Comparison of ENCODE assay signal across 9 cellular contexts in the genomic region with DNA sequence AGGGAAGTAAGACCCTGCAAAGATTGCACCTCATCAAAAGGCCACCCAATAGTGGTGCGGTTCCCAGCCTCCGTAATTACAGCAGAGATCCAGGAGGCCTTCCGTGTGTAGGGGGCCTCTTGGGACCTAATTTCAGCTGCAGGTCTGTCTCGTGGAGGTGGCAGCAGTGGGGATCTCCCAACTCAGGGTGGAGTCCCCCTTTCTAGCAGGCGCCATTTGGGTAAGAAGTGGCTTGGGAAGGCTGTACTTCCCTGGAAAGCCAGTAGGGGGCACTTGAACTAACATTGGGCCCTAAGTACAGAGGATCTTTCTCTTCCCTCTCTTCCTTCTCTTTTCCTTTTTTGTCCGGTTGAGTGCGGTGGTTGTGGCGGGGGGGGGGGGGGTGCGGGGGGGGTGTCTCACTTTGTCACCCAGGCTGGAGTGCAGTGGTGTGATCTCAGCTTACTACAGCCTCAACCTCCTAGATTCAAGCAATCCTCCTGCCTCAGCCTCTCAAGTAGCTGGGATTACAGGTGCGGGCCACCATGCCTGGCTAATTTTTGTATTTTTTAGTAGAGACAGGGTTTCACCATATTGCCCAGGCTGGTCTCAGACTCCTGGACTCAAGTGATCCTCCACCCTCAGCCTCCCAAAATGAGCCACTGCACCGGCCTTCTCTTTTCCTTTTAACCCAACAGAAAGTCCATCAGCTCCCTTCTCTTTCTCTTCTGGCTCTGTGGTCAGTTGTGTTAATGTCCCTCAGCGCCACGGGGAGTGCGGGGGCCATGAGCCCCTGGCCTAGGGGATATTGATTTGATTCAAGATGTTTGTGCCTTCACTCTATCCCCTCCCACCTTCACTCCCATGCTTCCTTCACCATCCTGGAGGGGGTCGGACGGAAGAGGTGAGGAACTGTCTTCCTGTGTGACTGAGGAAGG. TPM values are rescaled to one million over a fixed set of nuclear protein-coding genes. Genes with fewer than 3 reads are reported as not detected.
DNase-seq lines count a peak whose midpoint lies in the region; ATAC-seq, FAIRE-seq and TF ChIP-seq lines count a peak whose summit lies in the region.
"Had no signal": no experiment of that assay in that cellular context is flagged by ENCODE, and none has a peak within 500 bp of the region (broad histone marks: within the 10 kb centered on the region; RNA-seq: fewer than 3 reads in every experiment).

No MANE protein-coding gene starts in this region.

- no peak for TF ChIP-seq EP300 in A549 (IDR thresholded peaks at IDR 0.05)
- no peak for TF ChIP-seq EP300 in stomach (IDR thresholded peaks at IDR 0.05)

- H3K27me3 ChIP-seq in stomach: no peaks in the 10 kb centered on the region

- no peak for FAIRE-seq in A549 (lab: Jason Lieb, UNC)

- intact Hi-C loops in stomach (cut with DNase I; ENCODE audit: low total_unique reads): loop anchor here (5.0 kb wide), 1 partner anchor 413 kb away; no protein-coding TSS in a partner anchor

- peak in 1 of 2 experiments; percentile 11; a peak in 1 of 5 replicates for TF ChIP-seq RAD21 in A549 (conservative IDR thresholded peaks at IDR 0.05 in 1 of 2, IDR thresholded peaks at IDR 0.05 in 1 of 2)

- DNase-seq in A549 (ENCODE audit: low read depth in 1 of 2, low spot score in 1 of 2): peak; percentile 48 to 60
- DNase-seq in G401 (ENCODE audit: low spot score): peak; percentile 13
- DNase-seq in T-helper 2 cell treated with Interferon-gamma antibody and Interleukin-4, amounts not matched to agents 5 μg/mL and 100 μg/mL, for 36 hours (ENCODE audit: low spot score): no peak
- DNase-seq in fibroblast of villous mesenchyme (ENCODE audit: low read depth): no peak
- DNase-seq in stomach: peak; percentile 24
- no peak for DNase-seq in mucosa of gallbladder (ENCODE audit: low spot score)

- peak; percentile 55 for TF ChIP-seq CTCF in A549 (IDR thresholded peaks at IDR 0.05)
- TF ChIP-seq CTCF in fibroblast of villous mesenchyme (IDR thresholded peaks at IDR 0.05; ENCODE audit: insufficient read depth, low read depth, low read length): peak; percentile 49
- TF ChIP-seq CTCF in stomach (IDR thresholded peaks at IDR 0.05): peak in 3 of 7 experiments; percentile 22 to 44 (median 31)

- in situ Hi-C loops in G401 (cut with HindIII; ENCODE audit: low sequenced_read_pairs): no loop called here

- H3K27ac ChIP-seq in A549 (no peak overlapping the region), stomach (no peak overlapping the region)

- H3K4me3 Mint-ChIP-seq in T-helper 2 cell treated with Interferon-gamma antibody and Interleukin-4, amounts not matched to agents 5 μg/mL and 100 μg/mL, for 36 hours: no peak overlapping the region
- H3K4me3 Mint-ChIP-seq: dendritic cell treated with granulocyte-macrophage colony-stimulating factor and Interleukin-4, amounts not matched to agents 40 ng/mL and 50 ng/mL, for 4 days had no signal

- H3K9me3 ChIP-seq in A549: no peaks in the 10 kb centered on the region
- no peaks in the 10 kb centered on the region for H3K9me3 ChIP-seq in stomach

- ATAC-seq in A549 (no peak), GM19023 (IDR thresholded peaks at IDR 0.05; ENCODE audit: unreplicated experiment) (no peak), GM18907 (IDR thresholded peaks at IDR 0.05; ENCODE audit: unreplicated experiment) (no peak)

- 0 out of 3 replicates have a peak, but pooled peaks cover 2% of the 10 kb centered on the region for H3K4me1 ChIP-seq in A549
- peaks cover 8 to 12% (median 10%) of the 10 kb centered on the region in 4 donors for H3K4me1 ChIP-seq in stomach

- peaks cover 17% of the 10 kb centered on the region for H3K4me1 Mint-ChIP-seq in T-helper 2 cell treated with Interferon-gamma antibody and Interleukin-4, amounts not matched to agents 5 μg/mL and 100 μg/mL, for 36 hours (ENCODE audit: low read depth)

- peak overlapping the region; percentile 86 for H3K27ac Mint-ChIP-seq in T-helper 2 cell treated with Interferon-gamma antibody and Interleukin-4, amounts not matched to agents 5 μg/mL and 100 μg/mL, for 36 hours
- H3K27ac Mint-ChIP-seq: dendritic cell treated with granulocyte-macrophage colony-stimulating factor and Interleukin-4, amounts not matched to agents 40 ng/mL and 50 ng/mL, for 4 days had no signal

- H3K4me3 ChIP-seq in A549 (no peak overlapping the region), fibroblast of villous mesenchyme (ENCODE audit: low read depth, low read length) (no peak overlapping the region), stomach (no peak overlapping the region)

- 84% methylated on average over 16 of the region's 16 CpGs for WGBS in A549 (ENCODE audit: missing lambda C conversion rate)
- 87 to 95% (median 88%) methylated on average over 14 to 16 of the region's 16 CpGs for WGBS in stomach, 5 donors

- H3K27me3 Mint-ChIP-seq in T-helper 2 cell treated with Interferon-gamma antibody and Interleukin-4, amounts not matched to agents 5 μg/mL and 100 μg/mL, for 36 hours (ENCODE audit: low read depth): no peaks in the 10 kb centered on the region
- H3K27me3 Mint-ChIP-seq: dendritic cell treated with granulocyte-macrophage colony-stimulating factor and Interleukin-4, amounts not matched to agents 40 ng/mL and 50 ng/mL, for 4 days had no signal

- H3K9me3 Mint-ChIP-seq in T-helper 2 cell treated with Interferon-gamma antibody and Interleukin-4, amounts not matched to agents 5 μg/mL and 100 μg/mL, for 36 hours: no peaks in the 10 kb centered on the region
- H3K9me3 Mint-ChIP-seq: dendritic cell treated with granulocyte-macrophage colony-stimulating factor and Interleukin-4, amounts not matched to agents 40 ng/mL and 50 ng/mL, for 4 days had no signal

- TF ChIP-seq POLR2A in A549 (IDR thresholded peaks at IDR 0.05; ENCODE audit: low read length): no peak
- no peak for TF ChIP-seq POLR2A in stomach (IDR thresholded peaks at IDR 0.05)

- H3K36me3 Mint-ChIP-seq in T-helper 2 cell treated with Interferon-gamma antibody and Interleukin-4, amounts not matched to agents 5 μg/mL and 100 μg/mL, for 36 hours (ENCODE audit: low read depth): peaks cover 45% of the 10 kb centered on the region

- CTCF ChIA-PET in A549 (lab: Yijun Ruan, JAX): interaction anchor here (0.7 to 15.3 kb wide), 13 partner anchors 8 to 740 kb away, joined by 3 to 252 read pairs (median 7); a partner anchor contains a TSS

- no peak overlapping the region for H3K4me2 ChIP-seq in A549

- H3K36me3 ChIP-seq in stomach: peaks cover under 1 to 53% (median 37%) of the 10 kb centered on the region in 4 donors

- POLR2A ChIA-PET in A549 (lab: Yijun Ruan, JAX): no interaction called here

TF ChIP-seq in A549, 52 proteins besides CTCF, POLR2A, EP300 and RAD21 (continues in another document):
- TF ChIP-seq ZSCAN20 (CRISPR knock-in tag; IDR thresholded peaks at IDR 0.05): no peak
- no peak for TF ChIP-seq SREBF2 (IDR thresholded peaks at IDR 0.05)
- TF ChIP-seq KDM5A (IDR thresholded peaks at IDR 0.05): no peak
- TF ChIP-seq ESRRA (IDR thresholded peaks at IDR 0.05; ENCODE audit: borderline replicate concordance, low read length): no peak
- no peak for TF ChIP-seq NFE2L2 (conservative IDR thresholded peaks at IDR 0.05; ENCODE audit: low read length)
- TF ChIP-seq, protein P1, sequence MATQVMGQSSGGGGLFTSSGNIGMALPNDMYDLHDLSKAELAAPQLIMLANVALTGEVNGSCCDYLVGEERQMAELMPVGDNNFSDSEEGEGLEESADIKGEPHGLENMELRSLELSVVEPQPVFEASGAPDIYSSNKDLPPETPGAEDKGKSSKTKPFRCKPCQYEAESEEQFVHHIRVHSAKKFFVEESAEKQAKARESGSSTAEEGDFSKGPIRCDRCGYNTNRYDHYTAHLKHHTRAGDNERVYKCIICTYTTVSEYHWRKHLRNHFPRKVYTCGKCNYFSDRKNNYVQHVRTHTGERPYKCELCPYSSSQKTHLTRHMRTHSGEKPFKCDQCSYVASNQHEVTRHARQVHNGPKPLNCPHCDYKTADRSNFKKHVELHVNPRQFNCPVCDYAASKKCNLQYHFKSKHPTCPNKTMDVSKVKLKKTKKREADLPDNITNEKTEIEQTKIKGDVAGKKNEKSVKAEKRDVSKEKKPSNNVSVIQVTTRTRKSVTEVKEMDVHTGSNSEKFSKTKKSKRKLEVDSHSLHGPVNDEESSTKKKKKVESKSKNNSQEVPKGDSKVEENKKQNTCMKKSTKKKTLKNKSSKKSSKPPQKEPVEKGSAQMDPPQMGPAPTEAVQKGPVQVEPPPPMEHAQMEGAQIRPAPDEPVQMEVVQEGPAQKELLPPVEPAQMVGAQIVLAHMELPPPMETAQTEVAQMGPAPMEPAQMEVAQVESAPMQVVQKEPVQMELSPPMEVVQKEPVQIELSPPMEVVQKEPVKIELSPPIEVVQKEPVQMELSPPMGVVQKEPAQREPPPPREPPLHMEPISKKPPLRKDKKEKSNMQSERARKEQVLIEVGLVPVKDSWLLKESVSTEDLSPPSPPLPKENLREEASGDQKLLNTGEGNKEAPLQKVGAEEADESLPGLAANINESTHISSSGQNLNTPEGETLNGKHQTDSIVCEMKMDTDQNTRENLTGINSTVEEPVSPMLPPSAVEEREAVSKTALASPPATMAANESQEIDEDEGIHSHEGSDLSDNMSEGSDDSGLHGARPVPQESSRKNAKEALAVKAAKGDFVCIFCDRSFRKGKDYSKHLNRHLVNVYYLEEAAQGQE (IDR thresholded peaks at IDR 0.05): no peak
- TF ChIP-seq FOSB (CRISPR knock-in tag; IDR thresholded peaks at IDR 0.05): no peak
- TF ChIP-seq SMC3 (IDR thresholded peaks at IDR 0.05): no peak
- no peak for TF ChIP-seq NR3C1 (IDR thresholded peaks at IDR 0.05)

RNA-seq across cellular contexts. Expression of a gene that starts 32.0 kb away (rescaled TPM):
- 52.4 and 62.0 TPM in 2 replicates for polyA plus RNA-seq in A549 (2011; rRNA removed)
- polyA plus RNA-seq in A549 (2012; cell fraction: cytosol; rRNA removed): 42.7 and 51.4 TPM in 2 replicates
- 70.2 and 87.9 TPM in 2 replicates for polyA plus RNA-seq in A549 (2012; cell fraction: nucleus; rRNA removed)
- 49.1 to 50.3 TPM (median 49.6 TPM) in 3 replicates for polyA plus RNA-seq in A549 (2017; fragmentation: RNase III; extraction: RNeasy Plus Mini Kit Qiagen cat#74134 plus additional on column Dnase treatment)
- 71.9 and 74.3 TPM in 2 replicates for polyA minus RNA-seq in A549 (2011; rRNA and poly(A)+ RNA removed)
- total RNA-seq in G401 (2014; rRNA removed; shearing (Covaris generic)): 25.7 and 29.5 TPM in 2 replicates
- total RNA-seq in fibroblast of villous mesenchyme: 19.6 and 26.3 TPM in 2 replicates
- 10 to 100 TPM in 1 of 5 donors, 1 to 10 TPM in 4; 1.3 to 70.0 (median 7.2) TPM for total RNA-seq in stomach
- polyA plus RNA-seq in stomach: 1 to 10 TPM; 1.4 to 3.1 (median 1.9) TPM
- 3.7 TPM for total RNA-seq in mucosa of gallbladder

RNA-seq across cellular contexts. Expression of a gene that starts 32.0 kb away (rescaled TPM):
- polyA plus RNA-seq in A549 (2011; rRNA removed) (86.6 and 141 TPM in 2 replicates), A549 (2017; fragmentation: RNase III; extraction: RNeasy Plus Mini Kit Qiagen cat#74134 plus additional on column Dnase treatment) (42.7 to 47.5 TPM (median 44.9 TPM) in 3 replicates), stomach (10 to 100 TPM; 31.3 to 41.0 (median 35.9) TPM)
- polyA plus RNA-seq in A549 (2012; cell fraction: cytosol; rRNA removed): 103 and 106 TPM in 2 replicates
- polyA plus RNA-seq in A549 (2012; cell fraction: nucleus; rRNA removed): 58.7 and 64.0 TPM in 2 replicates
- polyA minus RNA-seq in A549 (2011; rRNA and poly(A)+ RNA removed): 21.7 and 31.9 TPM in 2 replicates
- 53.8 and 74.2 TPM in 2 replicates for total RNA-seq in G401 (2014; rRNA removed; shearing (Covaris generic))
- total RNA-seq in fibroblast of villous mesenchyme (15.1 and 27.4 TPM in 2 replicates), stomach (10 to 100 TPM in 4 of 5 donors, 1 to 10 TPM in 1; 8.4 to 26.3 (median 18.0) TPM), mucosa of gallbladder (20.5 TPM)

Comparison
In these comparisons a context has a peak if more than half of its experiments do, and no peak if none do; other contexts are left out.
1. DNase-seq: peak in A549 (2 of 2), G401 (single experiment) and stomach (single experiment); none in T-helper 2 cell treated with Interferon-gamma antibody and Interleukin-4, amounts not matched to agents 5 μg/mL and 100 μg/mL, for 36 hours (single experiment), fibroblast of villous mesenchyme (single experiment) and mucosa of gallbladder (single experiment).